8 cellular contexts compared by ENCODE assay signal in genomic region chr15:84653910-84654688, GRCh38. TPM values are rescaled to one million over a fixed set of nuclear protein-coding genes. Genes with fewer than 3 reads are reported as not detected.
DNase-seq lines count a peak whose midpoint lies in the region; ATAC-seq and TF ChIP-seq lines count a peak whose summit lies in the region.

TSS of gene WDR73 (minus strand) at chr15:84654283. CDS start at chr15:84654274, 9 bp downstream.

- DNase-seq in A172 (ENCODE audit: low spot score) (peak; percentile 83), NCI-H2196 (lab: John Stamatoyannopoulos, UW; ENCODE audit: unreplicated experiment) (peak; percentile 87), breast epithelium (ENCODE audit: low spot score in 2 of 2) (peak; percentile 95 to 96)

- H3K9me3 ChIP-seq in breast epithelium: no peaks in the 10 kb centered on the region
- no peaks in the 10 kb centered on the region for H3K9me3 ChIP-seq in iPS-18c (ENCODE audit: control insufficient read depth, insufficient read depth, low read length)
- H3K9me3 ChIP-seq in skeletal muscle tissue (ENCODE audit: control insufficient read depth in 3 of 3, low read length in 3 of 3): no peaks in the 10 kb centered on the region

- TF ChIP-seq CTCF in VCaP (conservative IDR thresholded peaks at IDR 0.05): no peak
- no peak for TF ChIP-seq CTCF in breast epithelium (IDR thresholded peaks at IDR 0.05)

- H3K36me3 ChIP-seq in breast epithelium: no peaks in the 10 kb centered on the region
- peaks cover 3 to 21% (median 18%) of the 10 kb centered on the region in 3 donors for H3K36me3 ChIP-seq in skeletal muscle tissue (ENCODE audit: control insufficient read depth in 3 of 3, insufficient read depth in 3 of 3, low read length in 3 of 3)

- peak within 1 kb of the TSS; percentile 68 to 95 (median 94) for H3K4me3 ChIP-seq in breast epithelium
- peak within 1 kb of the TSS; percentile 88 for H3K4me3 ChIP-seq in iPS-18c (ENCODE audit: insufficient read depth, low read depth, low read length)
- H3K4me3 ChIP-seq in skeletal muscle tissue (ENCODE audit: low read length in 3 of 3): peak within 1 kb of the TSS; percentile 92 to 100 (median 92)

- H3K27ac ChIP-seq in VCaP (peak within 1 kb of the TSS; percentile 95), breast epithelium (peak within 1 kb of the TSS; percentile 92 to 96), skeletal muscle tissue (ENCODE audit: low read depth, low read length) (peak within 1 kb of the TSS; percentile 56)

- intact Hi-C loops in breast epithelium (cut with DNase I; ENCODE audit: low total_unique reads): no loop called here

- H3K4me1 ChIP-seq in breast epithelium (peaks cover 4 to 16% of the 10 kb centered on the region in 2 donors), skeletal muscle tissue (ENCODE audit: control insufficient read depth in 3 of 3, insufficient read depth in 3 of 3, low read length in 3 of 3) (peaks cover 26 to 48% (median 29%) of the 10 kb centered on the region in 3 donors)

- H3K27me3 ChIP-seq in breast epithelium (no peaks in the 10 kb centered on the region), skeletal muscle tissue (ENCODE audit: control insufficient read depth in 3 of 3, insufficient read depth in 3 of 3, low read length in 3 of 3) (no peaks in the 10 kb centered on the region)

- peak; percentile 75 for TF ChIP-seq POLR2A in breast epithelium (IDR thresholded peaks at IDR 0.05)

- H3K9ac ChIP-seq in skeletal muscle tissue (ENCODE audit: low read depth in 1 of 3, low read length in 3 of 3): peak within 1 kb of the TSS; percentile 86 to 92 (median 86)

- ATAC-seq in GM18858 (IDR thresholded peaks at IDR 0.05; ENCODE audit: unreplicated experiment): peak; percentile 60
- peak; percentile 84 for ATAC-seq in HG03095 (IDR thresholded peaks at IDR 0.05; ENCODE audit: unreplicated experiment)

RNA-seq across cellular contexts. Expression of gene WDR73, which starts in this region (rescaled TPM):
- total RNA-seq in A172 (2014; rRNA removed; shearing (Covaris generic)): 17.8 and 19.0 TPM in 2 replicates
- total RNA-seq in breast epithelium (10 to 100 TPM; 13.8 to 35.0 (median 30.8) TPM), skeletal muscle tissue (16.2 TPM)

Comparison
In these comparisons a context has a peak if more than half of its experiments do, and no peak if none do; other contexts are left out.
1. Peak in every context shown above with its lines: DNase-seq, ATAC-seq, H3K4me3 ChIP-seq and H3K27ac ChIP-seq.